8 cellular contexts compared by ENCODE assay signal in the genomic region with DNA sequence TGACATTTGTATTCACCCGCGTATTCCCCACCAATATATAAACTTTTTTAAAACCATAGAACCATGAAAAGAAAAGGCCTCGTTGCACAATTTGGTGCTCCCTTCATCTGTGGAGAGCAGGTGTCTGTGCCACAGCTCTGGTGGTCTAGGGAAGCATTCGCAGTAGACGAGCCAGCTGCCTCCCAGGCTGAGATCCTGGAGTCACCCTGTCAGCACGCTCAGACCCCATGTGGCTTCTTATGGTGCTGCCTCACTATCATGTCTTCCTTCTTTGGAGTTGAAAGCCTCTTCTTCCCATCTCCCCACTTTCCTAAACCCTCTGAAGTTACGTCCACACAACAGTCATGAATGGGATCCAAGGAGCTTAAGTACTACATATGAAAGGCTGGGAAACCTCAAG. TPM values are rescaled to one million over a fixed set of nuclear protein-coding genes. Genes with fewer than 3 reads are reported as not detected.
"Had no signal": no experiment of that assay in that cellular context is flagged by ENCODE, and none has a peak within 500 bp of the region (broad histone marks: within the 10 kb centered on the region; RNA-seq: fewer than 3 reads in every experiment).

No MANE protein-coding gene starts in this region.

- H3K4me2 ChIP-seq: GM23338, KMS-11 had no signal

- H3K9ac ChIP-seq: KMS-11 had no signal

- H3K27ac ChIP-seq: KMS-11 had no signal

- H3K4me3 ChIP-seq: GM23338 had no signal

- DNase-seq: H9, HCEC 1CT, IMR-90, Karpas-422, KBM-7 had no signal

RNA-seq across cellular contexts. Expression of gene ACKR3, which starts 38.4 kb away (rescaled TPM):
- total RNA-seq: HT-29, IMR-90 had no signal
- polyA plus RNA-seq: IMR-90 had no signal
